Comparison of ENCODE assay signal across 8 cellular contexts in the genomic region with DNA sequence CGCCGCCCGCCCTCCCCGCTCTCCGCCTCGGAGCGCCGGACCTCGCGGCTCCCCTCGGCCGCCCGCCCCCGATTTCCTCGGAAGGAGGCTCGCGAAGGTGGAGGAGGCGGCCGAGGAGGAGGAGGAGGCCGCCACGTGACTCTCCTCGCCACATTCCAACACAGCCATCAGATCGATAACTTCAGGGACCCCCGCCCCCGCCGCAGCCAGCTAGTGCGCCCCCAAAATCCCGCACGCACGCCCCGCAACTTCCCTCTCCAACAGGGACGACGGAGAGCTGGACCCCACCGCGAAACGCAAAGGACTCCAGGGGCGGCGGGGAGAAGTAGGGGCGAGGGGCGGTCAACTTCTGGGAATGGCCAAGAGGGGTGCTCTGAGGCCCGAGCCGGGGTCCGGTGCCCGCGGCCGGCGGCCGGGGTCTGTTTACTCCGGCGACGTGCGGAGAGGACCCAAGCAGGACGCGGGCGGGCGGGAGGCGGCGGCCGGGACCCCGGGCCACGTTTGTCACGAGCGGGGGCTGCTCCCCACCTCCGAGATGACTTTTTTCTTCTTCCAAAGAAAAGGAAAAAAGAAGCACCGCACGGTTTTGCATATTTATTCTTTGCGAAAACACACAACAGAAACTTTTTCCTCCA. TPM values are rescaled to one million over a fixed set of nuclear protein-coding genes. Genes with fewer than 3 reads are reported as not detected.
A peak's percentile ranks its signal among the peaks of the same experiment; 100 is the strongest.
DNase-seq lines count a peak whose midpoint lies in the region; ATAC-seq, FAIRE-seq and TF ChIP-seq lines count a peak whose summit lies in the region.

No MANE protein-coding gene starts in this region.

- H2AFZ ChIP-seq in GM12878 (ENCODE audit: control insufficient read depth, low read depth, low read length) (no peak overlapping the region), keratinocyte (ENCODE audit: control insufficient read depth, low read length) (no peak overlapping the region)

- H3K9me3 ChIP-seq in GM12878 (replicated peaks; ENCODE audit: control insufficient read depth, insufficient read depth, low read length): no peaks in the 10 kb centered on the region
- no peaks in the 10 kb centered on the region for H3K9me3 ChIP-seq in keratinocyte (ENCODE audit: control insufficient read depth, low read depth, low read length)

- H4K20me1 ChIP-seq in GM12878 (ENCODE audit: control insufficient read depth, insufficient read depth) (no peaks in the 10 kb centered on the region), keratinocyte (ENCODE audit: control insufficient read depth, extremely low read depth, insufficient read depth, low read length) (no peaks in the 10 kb centered on the region)

- BruUV-seq in GM12878 (replicated peaks; lab: Mats Ljungman, UMichigan): no TSS peak

- dilution Hi-C loops in keratinocyte (cut with MboI; ENCODE audit: extremely low pct_ligation_motif_present, low sequenced_read_pairs): no loop called here

- SMC1A ChIA-PET in GM12878 (lab: Charles Lee; ENCODE audit: uncharacterized antibody, unreplicated experiment): no interaction called here

- in situ Hi-C loops in GM12878 (cut with MboI): no loop called here

- no peak for TF ChIP-seq EP300 in GM12878 (IDR thresholded peaks at IDR 0.05; ENCODE audit: borderline replicate concordance in 1 of 2, control insufficient read depth in 1 of 2, low read depth in 2 of 2, low read length in 2 of 2)

- no peak for TF ChIP-seq RAD21 in GM12878 (IDR thresholded peaks at IDR 0.05; ENCODE audit: insufficient read depth, low read depth, low read length)

- H3K27ac ChIP-seq in GM12878 (ENCODE audit: control insufficient read depth, insufficient read depth) (no peak overlapping the region), keratinocyte (ENCODE audit: control insufficient read depth, insufficient read depth, low read length) (no peak overlapping the region)

- 26% methylated on average over 13 of the region's 67 CpGs for WGBS in GM12878 (ENCODE audit: insufficient coverage, insufficient replicate concordance, low lambda C conversion rate, missing lambda C conversion rate)

- TF ChIP-seq CTCF in GM12878 (IDR thresholded peaks at IDR 0.05 in 2 of 3, conservative IDR thresholded peaks at IDR 0.05 in 1 of 3; ENCODE audit: control insufficient read depth in 2 of 3, extremely low read depth in 1 of 3, insufficient read depth in 1 of 3, low read depth in 3 of 3, low read length in 3 of 3) (no peak), keratinocyte (optimal IDR thresholded peaks at IDR 0.05 in 1 of 3, IDR thresholded peaks at IDR 0.05 in 1 of 3, conservative IDR thresholded peaks at IDR 0.05 in 1 of 3; ENCODE audit: extremely low read depth in 1 of 3, insufficient read depth in 2 of 3, low read length in 3 of 3) (no peak)

- POLR2A ChIA-PET in GM12878 (lab: Charles Lee): no interaction called here

- no peak overlapping the region for H3K27ac Mint-ChIP-seq in activated naive CD4-positive, alpha-beta T cell treated with anti-CD3 and anti-CD28 coated beads, Interleukin-2, amount 50 U/mL, for 24 hours
- no peak overlapping the region for H3K27ac Mint-ChIP-seq in stimulated activated naive CD8-positive, alpha-beta T cell treated with anti-CD3 and anti-CD28 coated beads, Interleukin-15, amount 100 ng/mL, for 72 hours

- intact Hi-C loops in GM12878 (cut with micrococcal nuclease; ENCODE audit: unreplicated experiment): no loop called here

- no peak for TF ChIP-seq POLR2A in GM12878 (IDR thresholded peaks at IDR 0.05; ENCODE audit: low read depth, low read length)
- TF ChIP-seq POLR2A in GM12891 (IDR thresholded peaks at IDR 0.05; ENCODE audit: low read depth, low read length): no peak

- H3K36me3 ChIP-seq in GM12878 (ENCODE audit: control insufficient read depth in 2 of 2, insufficient read depth in 2 of 2, low read length in 1 of 2) (no peaks in the 10 kb centered on the region), keratinocyte (ENCODE audit: control insufficient read depth in 2 of 2, extremely low read depth in 1 of 2, insufficient read depth in 2 of 2, low read length in 2 of 2) (no peaks in the 10 kb centered on the region)

- H3K9ac ChIP-seq in GM12878 (ENCODE audit: control insufficient read depth, insufficient read depth, low read length) (no peak overlapping the region), keratinocyte (ENCODE audit: control insufficient read depth, extremely low read depth, insufficient read depth, low read length) (no peak overlapping the region)

- RAD21 ChIA-PET in GM12878 (lab: Charles Lee; ENCODE audit: unreplicated experiment): no interaction called here

- H3K4me2 ChIP-seq in GM12878 (ENCODE audit: control insufficient read depth, insufficient read depth): peak overlapping the region; percentile 62
- peak overlapping the region; percentile 95 for H3K4me2 ChIP-seq in keratinocyte (ENCODE audit: control insufficient read depth, extremely low read depth, insufficient read depth, low read depth, low read length)

- H3K9me1 ChIP-seq in keratinocyte (ENCODE audit: control insufficient read depth, extremely low read depth, insufficient read depth, low read length): no peaks in the 10 kb centered on the region

- CTCF ChIA-PET in GM12878 (lab: Yijun Ruan, JAX): no interaction called here

- H3K79me2 ChIP-seq in GM12878 (ENCODE audit: control insufficient read depth, insufficient read depth, low read length) (no peaks in the 10 kb centered on the region), keratinocyte (ENCODE audit: control insufficient read depth, insufficient read depth, low read length) (no peaks in the 10 kb centered on the region)

- H3K4me1 ChIP-seq in GM12878 (ENCODE audit: control insufficient read depth, insufficient read depth, low read length) (no peaks in the 10 kb centered on the region), keratinocyte (ENCODE audit: control insufficient read depth, extremely low read depth, insufficient read depth, low read length) (peaks cover 12% of the 10 kb centered on the region)

- peaks cover 2% of the 10 kb centered on the region for H3K36me3 Mint-ChIP-seq in activated naive CD4-positive, alpha-beta T cell treated with anti-CD3 and anti-CD28 coated beads, Interleukin-2, amount 50 U/mL, for 24 hours

- H3K9me3 Mint-ChIP-seq in activated naive CD4-positive, alpha-beta T cell treated with anti-CD3 and anti-CD28 coated beads, Interleukin-2, amount 50 U/mL, for 24 hours: no peaks in the 10 kb centered on the region
- no peaks in the 10 kb centered on the region for H3K9me3 Mint-ChIP-seq in stimulated activated naive CD8-positive, alpha-beta T cell treated with anti-CD3 and anti-CD28 coated beads, Interleukin-15, amount 100 ng/mL, for 72 hours

- ATAC-seq in GM12878 (no peak), HG03565 (IDR thresholded peaks at IDR 0.05; ENCODE audit: unreplicated experiment) (no peak)
- no peak for ATAC-seq in stimulated activated naive CD8-positive, alpha-beta T cell treated with anti-CD3 and anti-CD28 coated beads, Interleukin-15, amount 100 ng/mL, for 72 hours

- H3K4me3 ChIP-seq in GM12878 (0 out of 2 replicates have a peak overlapping the region, but pooled peaks have one; percentile 63), keratinocyte (ENCODE audit: control insufficient read depth in 2 of 3, extremely low read depth in 1 of 3, insufficient read depth in 2 of 3, low read depth in 1 of 3, low read length in 3 of 3) (peak overlapping the region in 2 of 3 experiments; percentile 56 to 61)

- H3K4me1 Mint-ChIP-seq in activated naive CD4-positive, alpha-beta T cell treated with anti-CD3 and anti-CD28 coated beads, Interleukin-2, amount 50 U/mL, for 24 hours: peaks cover 15% of the 10 kb centered on the region
- peaks cover 17% of the 10 kb centered on the region for H3K4me1 Mint-ChIP-seq in stimulated activated naive CD8-positive, alpha-beta T cell treated with anti-CD3 and anti-CD28 coated beads, Interleukin-15, amount 100 ng/mL, for 72 hours

- peaks cover 53% of the 10 kb centered on the region for H3K27me3 Mint-ChIP-seq in activated naive CD4-positive, alpha-beta T cell treated with anti-CD3 and anti-CD28 coated beads, Interleukin-2, amount 50 U/mL, for 24 hours
- peaks cover 74% of the 10 kb centered on the region for H3K27me3 Mint-ChIP-seq in stimulated activated naive CD8-positive, alpha-beta T cell treated with anti-CD3 and anti-CD28 coated beads, Interleukin-15, amount 100 ng/mL, for 72 hours

- H3K27me3 ChIP-seq in GM12878 (replicated peaks in 1 of 2; ENCODE audit: control insufficient read depth in 2 of 2, insufficient read depth in 2 of 2, low read length in 1 of 2) (peaks cover 5 to 24% of the 10 kb centered on the region in 2 experiments), keratinocyte (ENCODE audit: control insufficient read depth, extremely low read depth, insufficient read depth, low read length) (peaks cover 41% of the 10 kb centered on the region)

- DNase-seq in activated naive CD4-positive, alpha-beta T cell (lab: John Stamatoyannopoulos, UW): no peak
- no peak for DNase-seq in GM12878 (ENCODE audit: low read depth, low spot score)
- DNase-seq in keratinocyte (ENCODE audit: low read depth, low spot score): no peak
- no peak for DNase-seq in stimulated activated naive CD8-positive, alpha-beta T cell treated with anti-CD3 and anti-CD28 coated beads, Interleukin-15, amount 100 ng/mL, for 72 hours
- DNase-seq in GM12891 (ENCODE audit: insufficient read length, low spot score): no peak
- DNase-seq in NCI-H774 (lab: John Stamatoyannopoulos, UW): no peak

- H3K4me3 Mint-ChIP-seq in activated naive CD4-positive, alpha-beta T cell treated with anti-CD3 and anti-CD28 coated beads, Interleukin-2, amount 50 U/mL, for 24 hours: peak overlapping the region; percentile 86
- peak overlapping the region; percentile 87 to 90 for H3K4me3 Mint-ChIP-seq in stimulated activated naive CD8-positive, alpha-beta T cell treated with anti-CD3 and anti-CD28 coated beads, Interleukin-15, amount 100 ng/mL, for 72 hours

- FAIRE-seq in GM12878 (lab: Jason Lieb, UNC) (no peak), keratinocyte (lab: Jason Lieb, UNC) (no peak), GM12891 (lab: Jason Lieb, UNC) (no peak)

RNA-seq across cellular contexts. Expression of a gene that starts 1.9 kb away (rescaled TPM):
- not detected in 2 replicates for total RNA-seq in GM12878 (2013; cell fraction: nucleolus; rRNA removed)
- 0.05 TPM in 1 of 2 replicates, not detected in the other for total RNA-seq in GM12878 (2014; rRNA removed)
- total RNA-seq in GM12878 (2014; rRNA removed; fragmentation: Illumina TruSeq; extraction: Trizol): not detected in 2 replicates
- total RNA-seq in GM12878 (2021): 0.05 TPM in 1 of 2 replicates, not detected in the other
- 0.07 TPM for polyA plus RNA-seq in GM12878 (2011; ENCODE audit: low read depth)
- 0.05 and 0.29 TPM in 2 replicates for polyA plus RNA-seq in GM12878 (2011; rRNA removed)
- 0.12 and 0.33 TPM in 2 replicates for polyA plus RNA-seq in GM12878 (2011; cell fraction: cytosol; rRNA removed)
- polyA plus RNA-seq in GM12878 (2011; cell fraction: nucleus; rRNA removed): 0.12 and 0.19 TPM in 2 replicates
- 0.06 TPM in 1 of 2 replicates, not detected in the other for polyA plus RNA-seq in GM12878 (2012)
- not detected in 2 replicates for polyA plus RNA-seq in GM12878 (2014; fragmentation: Illumina TruSeq; extraction: Trizol)
- under 1 TPM; 0.02 to 0.03 TPM for polyA plus RNA-seq in GM12878 (2014; fragmentation: Nextera tagmentation; extraction: Ambion mirVana)
- not detected in 2 replicates for polyA plus RNA-seq in GM12878 (2014; rRNA removed)
- not detected for polyA plus RNA-seq in GM12878 (2016; fragmentation: Nextera tagmentation; extraction: Ambion mirVana)
- 0.07 and 1.4 TPM in 2 replicates for polyA minus RNA-seq in GM12878 (2011; rRNA and poly(A)+ RNA removed)
- polyA minus RNA-seq in GM12878 (2011; cell fraction: cytosol; rRNA and poly(A)+ RNA removed): not detected in 2 replicates
- 0.24 and 1.4 TPM in 2 replicates for polyA minus RNA-seq in GM12878 (2011; cell fraction: nucleus; rRNA and poly(A)+ RNA removed)
- polyA plus RNA-seq in keratinocyte: 0.02 to 0.09 TPM (median 0.07 TPM) in 3 replicates
- not detected for polyA plus RNA-seq in keratinocyte (2011; ENCODE audit: low read depth)
- polyA plus RNA-seq in keratinocyte (2011; cell fraction: cytosol; rRNA removed): 0.01 and 0.18 TPM in 2 replicates
- polyA plus RNA-seq in keratinocyte (2011; cell fraction: nucleus; rRNA removed): 0.04 TPM in 2 replicates
- not detected in 2 replicates for polyA plus RNA-seq in keratinocyte (2012; ENCODE audit: low replicate concordance)
- 1.5 to 1.8 TPM in 2 of 3 replicates, not detected in the other for polyA minus RNA-seq in keratinocyte
- not detected for polyA minus RNA-seq in keratinocyte (2011; cell fraction: cytosol; rRNA and poly(A)+ RNA removed)
- polyA minus RNA-seq in keratinocyte (2011; cell fraction: nucleus; rRNA and poly(A)+ RNA removed): 0.39 and 0.42 TPM in 2 replicates
- polyA plus RNA-seq in GM12891 (2012; ENCODE audit: low read depth, missing spikeins): not detected
